ENCODE assay signal across 21 cellular contexts in the genomic region with DNA sequence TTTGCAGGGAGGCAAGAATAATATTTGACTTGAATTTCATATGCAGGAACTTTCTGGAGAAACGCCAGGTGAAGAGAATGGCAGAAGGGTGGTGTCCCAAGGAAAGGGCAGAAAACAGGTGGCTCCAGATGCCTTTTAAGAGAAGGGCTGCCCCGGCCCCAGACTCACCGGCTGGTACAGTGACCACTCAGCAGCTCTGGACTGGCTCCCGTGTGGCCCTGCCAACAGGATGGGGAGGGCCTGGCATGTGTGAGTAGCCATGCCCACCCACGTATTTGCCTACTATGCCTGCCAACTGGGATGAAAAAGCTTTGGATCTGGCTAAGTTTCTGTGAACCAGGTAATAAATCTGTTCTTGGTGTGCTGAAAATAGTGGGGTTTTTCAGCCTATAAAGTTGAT.
DNase-seq lines count a peak whose midpoint lies in the region; ATAC-seq and TF ChIP-seq lines count a peak whose summit lies in the region.
"Had no signal": no experiment of that assay in that cellular context is flagged by ENCODE, and none has a peak within 500 bp of the region (broad histone marks: within the 10 kb centered on the region; RNA-seq: fewer than 3 reads in every experiment).

No MANE protein-coding gene starts in this region.

- no peak overlapping the region for H3K4me3 ChIP-seq in lower lobe of right lung
- H3K4me3 ChIP-seq in thyroid gland (replicated peaks in 1 of 3) = no peak overlapping the region
- H3K4me3 ChIP-seq: esophagus muscularis mucosa, GM23248, Peyer's patch, testis had no signal

- TF ChIP-seq CTCF in lower lobe of right lung (IDR thresholded peaks at IDR 0.05) = no peak
- TF ChIP-seq CTCF in thyroid gland (IDR thresholded peaks at IDR 0.05) = no peak

- no peaks in the 10 kb centered on the region for H3K27me3 ChIP-seq in lower lobe of right lung (ENCODE audit: low read depth)
- H3K27me3 ChIP-seq in thyroid gland = no peaks in the 10 kb centered on the region
- H3K27me3 ChIP-seq: esophagus muscularis mucosa, Peyer's patch, testis had no signal

- H3K4me1 ChIP-seq in lower lobe of right lung (peaks cover 18% of the 10 kb centered on the region), thyroid gland (peaks cover 18 to 22% of the 10 kb centered on the region in 2 donors)

- DNase-seq in DMS 273 (lab: John Stamatoyannopoulos, UW; ENCODE audit: unreplicated experiment) (peak; percentile 57), DMS 273 treated with DMSO at 0.1 percent for 48 hours (lab: John Stamatoyannopoulos, UW) (no peak), Right ventricle myocardium superior (no peak), lower lobe of right lung (peak; percentile 70), thyroid gland (peak; percentile 71 to 73)
- DNase-seq: activated naive CD8-positive, alpha-beta T cell treated with anti-CD3 and anti-CD28 coated beads, Interleukin-2, amount 10 ng/mL, durations not matched to agents 7 days and 5 days; CD8-positive, alpha-beta memory T cell; DND-41; GM23248; Karpas-422; NCI-H1092 treated with DMSO at 0.1 percent for 48 hours; NCI-H1930; NCI-H226; Peyer's patch; stimulated activated CD4-positive, alpha-beta T cell treated with anti-CD3 and anti-CD28 coated beads, Interleukin-1b, Interleukin-23, amount 100 ng/mL, for 48 hours; testis had no signal

- 42 to 46% methylated on average over 5 of the region's 5 CpGs for WGBS in thyroid gland, 2 donors

- ATAC-seq in Right ventricle myocardium superior (ENCODE audit: poor library complexity) (peak; percentile 26), lower lobe of right lung (peak; percentile 57 to 61), HG03442 (IDR thresholded peaks at IDR 0.05; ENCODE audit: unreplicated experiment) (no peak), HG02571 (IDR thresholded peaks at IDR 0.05; ENCODE audit: unreplicated experiment) (no peak), GM18517 (IDR thresholded peaks at IDR 0.05; ENCODE audit: unreplicated experiment) (no peak)

- H3K9me3 ChIP-seq in lower lobe of right lung (no peaks in the 10 kb centered on the region), thyroid gland (no peaks in the 10 kb centered on the region)
- H3K9me3 ChIP-seq: esophagus muscularis mucosa, Peyer's patch, testis had no signal

- H3K36me3 ChIP-seq in lower lobe of right lung (no peaks in the 10 kb centered on the region), thyroid gland (no peaks in the 10 kb centered on the region)
- H3K36me3 ChIP-seq: esophagus muscularis mucosa, Peyer's patch had no signal

- TF ChIP-seq POLR2A in thyroid gland (IDR thresholded peaks at IDR 0.05) = no peak

- intact Hi-C loops in Right ventricle myocardium superior (cut with DNase I) (loop anchor here (2.0 kb wide), 1 partner anchor 23 kb away; no protein-coding TSS in a partner anchor), lower lobe of right lung (cut with DNase I) (no loop called here), thyroid gland (cut with DNase I) (no loop called here)

- H3K27ac ChIP-seq in lower lobe of right lung (peak overlapping the region; percentile 62), thyroid gland (peak overlapping the region in 1 of 3 donors; percentile 12)
- H3K27ac ChIP-seq: 22Rv1, esophagus muscularis mucosa, GM23248, testis had no signal

Comparison
In these comparisons a context has a peak if more than half of its experiments do, and no peak if none do; other contexts are left out.
1. DNase-seq: peak in DMS 273 (single experiment), lower lobe of right lung (single experiment) and thyroid gland (2 of 2); none in DMS 273 treated with DMSO at 0.1 percent for 48 hours (single experiment) and Right ventricle myocardium superior (single experiment).
2. ATAC-seq: peak in Right ventricle myocardium superior (single experiment) and lower lobe of right lung (2 of 2); none in HG03442 (single experiment), HG02571 (single experiment) and GM18517 (single experiment).